23 cellular contexts compared by ENCODE assay signal in genomic region chr12:20268121-20268732, GRCh38.
A peak's percentile ranks its signal among the peaks of the same experiment; 100 is the strongest.
DNase-seq lines count a peak whose midpoint lies in the region; ATAC-seq and TF ChIP-seq lines count a peak whose summit lies in the region.
"Had no signal": no experiment of that assay in that cellular context is flagged by ENCODE, and none has a peak within 500 bp of the region (broad histone marks: within the 10 kb centered on the region; RNA-seq: fewer than 3 reads in every experiment).

No MANE protein-coding gene starts in this region.

- no peak overlapping the region for H3K9ac ChIP-seq in Karpas-422 (ENCODE audit: low read length)

- H3K27ac Mint-ChIP-seq in CD14-positive monocyte (peak overlapping the region in 4 of 7 donors; percentile 4 to 47 (median 42)), mesothelial cell of epicardium (no peak overlapping the region)
- H3K27ac Mint-ChIP-seq: activated CD4-positive, alpha-beta T cell treated with anti-CD3 and anti-CD28 coated beads, Interleukin-2, amount 10 ng/mL, durations not matched to agents 24 days and 14 days; activated CD8-positive, alpha-beta memory T cell treated with anti-CD3 and anti-CD28 coated beads, Interleukin-2, amount 10 ng/mL, durations not matched to agents 7 days and 5 days; activated naive CD8-positive, alpha-beta T cell treated with anti-CD3 and anti-CD28 coated beads, Interleukin-2, amount 50 U/mL, for 24 hours; activated T-helper 17 cell treated with anti-CD3 and anti-CD28 coated beads, Interleukin-2, amount 50 U/mL, for 72 hours; natural killer cell; T-helper 1 cell treated with Interleukin-12 subunit alpha and Interleukin-12 subunit beta and Interleukin-4 antibody, amounts not matched to agents 30 μg/mL and 1 μg/mL, for 36 hours had no signal

- H2AFZ ChIP-seq in Karpas-422 (ENCODE audit: low read length) = no peak overlapping the region

- H3K9me3 Mint-ChIP-seq in CD14-positive monocyte (peaks cover 0 to 4% (median 0%) of the 10 kb centered on the region in 7 donors), mesothelial cell of epicardium (peaks cover 3% of the 10 kb centered on the region)
- H3K9me3 Mint-ChIP-seq: activated CD4-positive, alpha-beta T cell treated with anti-CD3 and anti-CD28 coated beads, Interleukin-2, amount 10 ng/mL, durations not matched to agents 24 days and 14 days; activated naive CD8-positive, alpha-beta T cell treated with anti-CD3 and anti-CD28 coated beads, Interleukin-2, amount 50 U/mL, for 24 hours; activated T-helper 17 cell treated with anti-CD3 and anti-CD28 coated beads, Interleukin-2, amount 50 U/mL, for 72 hours; H9; T-helper 1 cell treated with Interleukin-12 subunit alpha and Interleukin-12 subunit beta and Interleukin-4 antibody, amounts not matched to agents 30 μg/mL and 1 μg/mL, for 36 hours had no signal

- no peak overlapping the region for H3K27ac ChIP-seq in Karpas-422 (ENCODE audit: low read length)
- H3K27ac ChIP-seq: epithelial cell of prostate, tibial artery had no signal

- TF ChIP-seq CTCF in CD14-positive monocyte (IDR thresholded peaks at IDR 0.05) (no peak), fibroblast of pulmonary artery (IDR thresholded peaks at IDR 0.05; ENCODE audit: low read length, missing control alignments) (no peak), mesothelial cell of epicardium (IDR thresholded peaks at IDR 0.05; ENCODE audit: unreplicated experiment) (no peak)

- no peaks in the 10 kb centered on the region for H4K20me1 ChIP-seq in Karpas-422 (ENCODE audit: insufficient read depth, low read depth, low read length)

- intact Hi-C loops in CD14-positive monocyte (cut with micrococcal nuclease) = no loop called here

- H3K27me3 Mint-ChIP-seq in CD14-positive monocyte (ENCODE audit: low read depth in 3 of 3) (peaks cover 0 to 2% (median 0%) of the 10 kb centered on the region in 3 donors), mesothelial cell of epicardium (ENCODE audit: low read depth) (no peaks in the 10 kb centered on the region)
- H3K27me3 Mint-ChIP-seq: activated CD4-positive, alpha-beta T cell treated with anti-CD3 and anti-CD28 coated beads, Interleukin-2, amount 10 ng/mL, durations not matched to agents 24 days and 14 days; activated CD8-positive, alpha-beta memory T cell treated with anti-CD3 and anti-CD28 coated beads, Interleukin-2, amount 10 ng/mL, durations not matched to agents 7 days and 5 days; activated naive CD8-positive, alpha-beta T cell treated with anti-CD3 and anti-CD28 coated beads, Interleukin-2, amount 50 U/mL, for 24 hours; activated T-helper 17 cell treated with anti-CD3 and anti-CD28 coated beads, Interleukin-2, amount 50 U/mL, for 72 hours had no signal

- no peaks in the 10 kb centered on the region for H3K9me3 ChIP-seq in Karpas-422 (ENCODE audit: low read length)
- H3K9me3 ChIP-seq: sigmoid colon, tibial artery had no signal

- no peaks in the 10 kb centered on the region for H3K4me1 ChIP-seq in Karpas-422 (ENCODE audit: low read length)

- no peaks in the 10 kb centered on the region for H3K27me3 ChIP-seq in Karpas-422 (ENCODE audit: low read length)
- H3K27me3 ChIP-seq: sigmoid colon, tibial artery had no signal

- H3K4me3 Mint-ChIP-seq in CD14-positive monocyte (no peak overlapping the region), mesothelial cell of epicardium (no peak overlapping the region)
- H3K4me3 Mint-ChIP-seq: activated CD4-positive, alpha-beta T cell treated with anti-CD3 and anti-CD28 coated beads, Interleukin-2, amount 10 ng/mL, durations not matched to agents 24 days and 14 days; activated CD8-positive, alpha-beta memory T cell treated with anti-CD3 and anti-CD28 coated beads, Interleukin-2, amount 10 ng/mL, durations not matched to agents 7 days and 5 days; activated naive CD8-positive, alpha-beta T cell treated with anti-CD3 and anti-CD28 coated beads, Interleukin-2, amount 50 U/mL, for 24 hours; activated T-helper 17 cell treated with anti-CD3 and anti-CD28 coated beads, Interleukin-2, amount 50 U/mL, for 72 hours; H9; natural killer cell; T-helper 1 cell treated with Interleukin-12 subunit alpha and Interleukin-12 subunit beta and Interleukin-4 antibody, amounts not matched to agents 30 μg/mL and 1 μg/mL, for 36 hours had no signal

- H3K4me3 ChIP-seq in fibroblast of pulmonary artery (replicated peaks; ENCODE audit: low read depth, low read length) (no peak overlapping the region), Karpas-422 (ENCODE audit: low read length) (no peak overlapping the region)
- H3K4me3 ChIP-seq: sigmoid colon, tibial artery had no signal

- no peak overlapping the region for H3K4me2 ChIP-seq in Karpas-422 (ENCODE audit: low read depth, low read length, poor library complexity, severe bottlenecking)

- ATAC-seq in HG03457 (IDR thresholded peaks at IDR 0.05; ENCODE audit: unreplicated experiment) (no peak), GM18858 (IDR thresholded peaks at IDR 0.05; ENCODE audit: unreplicated experiment) (no peak)
- ATAC-seq: activated CD8-positive, alpha-beta memory T cell treated with anti-CD3 and anti-CD28 coated beads, Interleukin-2, amount 10 ng/mL, durations not matched to agents 7 days and 5 days; activated naive CD8-positive, alpha-beta T cell treated with anti-CD3 and anti-CD28 coated beads, Interleukin-2, amount 50 U/mL, for 24 hours; activated T-helper 17 cell treated with anti-CD3 and anti-CD28 coated beads, Interleukin-2, amount 50 U/mL, for 72 hours; left cardiac atrium; natural killer cell had no signal

- H3K79me2 ChIP-seq in Karpas-422 (ENCODE audit: low read length) = no peaks in the 10 kb centered on the region

- no peaks in the 10 kb centered on the region for H3K36me3 Mint-ChIP-seq in CD14-positive monocyte
- H3K36me3 Mint-ChIP-seq in mesothelial cell of epicardium = no peaks in the 10 kb centered on the region
- H3K36me3 Mint-ChIP-seq: activated CD8-positive, alpha-beta memory T cell treated with anti-CD3 and anti-CD28 coated beads, Interleukin-2, amount 10 ng/mL, durations not matched to agents 7 days and 5 days; natural killer cell had no signal

- H3K36me3 ChIP-seq in Karpas-422 (ENCODE audit: insufficient read depth, low read length) = no peaks in the 10 kb centered on the region
- H3K36me3 ChIP-seq: sigmoid colon, tibial artery had no signal

- H3K4me1 Mint-ChIP-seq in CD14-positive monocyte (peaks cover 11% of the 10 kb centered on the region), mesothelial cell of epicardium (peaks cover 11% of the 10 kb centered on the region)
- H3K4me1 Mint-ChIP-seq: activated CD4-positive, alpha-beta T cell treated with anti-CD3 and anti-CD28 coated beads, Interleukin-2, amount 10 ng/mL, durations not matched to agents 24 days and 14 days; activated CD8-positive, alpha-beta memory T cell treated with anti-CD3 and anti-CD28 coated beads, Interleukin-2, amount 10 ng/mL, durations not matched to agents 7 days and 5 days; activated naive CD8-positive, alpha-beta T cell treated with anti-CD3 and anti-CD28 coated beads, Interleukin-2, amount 50 U/mL, for 24 hours; activated T-helper 17 cell treated with anti-CD3 and anti-CD28 coated beads, Interleukin-2, amount 50 U/mL, for 72 hours; natural killer cell had no signal

- DNase-seq in CD14-positive monocyte (ENCODE audit: low spot score) = no peak
- peak; percentile 19 for DNase-seq in HS-27A (ENCODE audit: low read depth)
- peak; percentile 42 for DNase-seq in OCI-M1 (lab: John Stamatoyannopoulos, UW)
- DNase-seq in fibroblast of pulmonary artery (ENCODE audit: low read depth) = peak; percentile 55
- no peak for DNase-seq in mesothelial cell of epicardium (ENCODE audit: low spot score in 2 of 2, unreplicated experiment in 2 of 2)
- DNase-seq in Karpas-422 = no peak
- DNase-seq: activated CD4-positive, alpha-beta T cell treated with anti-CD3 and anti-CD28 coated beads, Interleukin-2, amount 10 ng/mL, durations not matched to agents 24 days and 14 days; activated CD8-positive, alpha-beta memory T cell treated with anti-CD3 and anti-CD28 coated beads, Interleukin-2, amount 10 ng/mL, durations not matched to agents 7 days and 5 days; activated naive CD8-positive, alpha-beta T cell treated with anti-CD3 and anti-CD28 coated beads, Interleukin-2, amount 50 U/mL, for 24 hours; central memory CD4-positive, alpha-beta T cell; H9; left cardiac atrium; natural killer cell; NCI-H1694; NCI-H774; sigmoid colon; stimulated activated naive CD4-positive, alpha-beta T cell treated with Interleukin-2 at 50 U/mL for 16 hours; tibial artery had no signal

- H3K9me2 ChIP-seq in Karpas-422 (replicated peaks; ENCODE audit: insufficient read depth, low read length) = no peaks in the 10 kb centered on the region

Comparison
In these comparisons a context has a peak if more than half of its experiments do, and no peak if none do; other contexts are left out.
1. DNase-seq: peak in HS-27A (single experiment), OCI-M1 (single experiment) and fibroblast of pulmonary artery (single experiment); none in CD14-positive monocyte (single experiment), mesothelial cell of epicardium (0 of 2) and Karpas-422 (single experiment).